Comparison of ENCODE assay signal across 21 cellular contexts in genomic region chr21:44442266-44443125, GRCh38. TPM values are rescaled to one million over a fixed set of nuclear protein-coding genes. Genes with fewer than 3 reads are reported as not detected.
DNase-seq lines count a peak whose midpoint lies in the region; ATAC-seq, FAIRE-seq and TF ChIP-seq lines count a peak whose summit lies in the region.
"Had no signal": no experiment of that assay in that cellular context is flagged by ENCODE, and none has a peak within 500 bp of the region (broad histone marks: within the 10 kb centered on the region; RNA-seq: fewer than 3 reads in every experiment).

No MANE protein-coding gene starts in this region.

- POLR2A ChIA-PET in K562 (lab: Yijun Ruan, JAX): interaction anchor here (0.6 to 2.7 kb wide), 2 partner anchors 10 to 161 kb away, joined by 3 to 15 read pairs; no protein-coding TSS in a partner anchor

- no TSS peak for BruUV-seq in K562 (replicated peaks; lab: Mats Ljungman, UMichigan)

- TF ChIP-seq EP300 in K562 (IDR thresholded peaks at IDR 0.05; ENCODE audit: low read length): no peak

- no peaks in the 10 kb centered on the region for H3K9me1 ChIP-seq in K562 (ENCODE audit: control insufficient read depth, insufficient read depth, low read length)

- WGBS in K562 (ENCODE audit: insufficient coverage, low coverage, missing lambda C conversion rate): 3% methylated on average over 18 of the region's 19 CpGs
- WGBS in aorta, 2 donors: 80 to 85% methylated on average over 19 of the region's 19 CpGs

- in situ Hi-C loops in K562 (cut with MboI): no loop called here

- H3K36me3 ChIP-seq in right atrium auricular region (no peaks in the 10 kb centered on the region), K562 (ENCODE audit: control insufficient read depth, insufficient read depth, low read length) (no peaks in the 10 kb centered on the region), lower lobe of right lung (no peaks in the 10 kb centered on the region), aorta (ENCODE audit: control insufficient read depth in 1 of 2, insufficient read depth in 2 of 2, low read length in 1 of 2) (no peaks in the 10 kb centered on the region)
- H3K36me3 ChIP-seq: Peyer's patch had no signal

- intact Hi-C loops in Right ventricle myocardium inferior (cut with DNase I): no loop called here
- intact Hi-C loops in K562 (cut with micrococcal nuclease): no loop called here
- intact Hi-C loops in lower lobe of right lung (cut with DNase I): no loop called here
- intact Hi-C loops in aorta (cut with DNase I): no loop called here

- H3K27ac ChIP-seq in right atrium auricular region: no peak overlapping the region
- no peak overlapping the region for H3K27ac ChIP-seq in K562 (ENCODE audit: extremely low read depth, low read depth, low read length)
- no peak overlapping the region for H3K27ac ChIP-seq in lower lobe of right lung
- H3K27ac ChIP-seq in aorta (ENCODE audit: low read depth in 1 of 2, low read length in 2 of 2): no peak overlapping the region
- H3K27ac ChIP-seq: Peyer's patch had no signal

- CTCF ChIA-PET in K562 (lab: Yijun Ruan, JAX; ENCODE audit: low intra/inter-chr PET ratio): interaction anchor here (0.6 kb wide), 1 partner anchor 358 kb away, joined by 3 read pairs; no protein-coding TSS in a partner anchor

- DNase-seq in Right ventricle myocardium inferior (ENCODE audit: missing footprints): peak; percentile 21
- DNase-seq in right atrium auricular region (ENCODE audit: low spot score): no peak
- no peak for DNase-seq in K562 (ENCODE audit: extremely low read depth in 1 of 4, low spot score in 3 of 4)
- DNase-seq in lower lobe of right lung: peak; percentile 27
- peak; percentile 44 to 61 for DNase-seq in aorta
- no peak for DNase-seq in T-helper 9 cell
- DNase-seq: DMS53; EL; MM.1S; NCI-H1092; NCI-H146; NCI-H2029 treated with DMSO at 0.1 percent for 48 hours; NCI-H2171; NCI-H446 treated with DMSO at 0.1 percent for 48 hours; NCI-H69; NK-92 treated with Interleukin-12 subunit alpha and Interleukin-12 subunit beta, amount 100 ng/mL, for 24 hours had no signal

- H4K20me1 ChIP-seq in K562 (replicated peaks; ENCODE audit: control insufficient read depth, insufficient read depth, low read length): peaks cover 5% of the 10 kb centered on the region; the same call in 1 of the 2 replicates

- TF ChIP-seq RAD21 in K562 (CRISPR knock-in tag; conservative IDR thresholded peaks at IDR 0.05 in 1 of 2, IDR thresholded peaks at IDR 0.05 in 1 of 2): no peak

- no peaks in the 10 kb centered on the region for H3K9me3 ChIP-seq in right atrium auricular region
- no peaks in the 10 kb centered on the region; the same call in 1 of the 2 replicates for H3K9me3 ChIP-seq in K562 (replicated peaks; ENCODE audit: control insufficient read depth, insufficient read depth, low read depth, low read length)
- no peaks in the 10 kb centered on the region for H3K9me3 ChIP-seq in lower lobe of right lung
- H3K9me3 ChIP-seq in aorta (ENCODE audit: control insufficient read depth, low read length): no peaks in the 10 kb centered on the region
- H3K9me3 ChIP-seq: Peyer's patch had no signal

- FAIRE-seq in K562 (lab: Jason Lieb, UNC): no peak
- FAIRE-seq: H1 had no signal

- H3K9ac ChIP-seq in K562 (ENCODE audit: insufficient read depth in 1 of 2, low read depth in 2 of 2, low read length in 2 of 2): no peak overlapping the region; a peak in 1 of 4 replicates

- TF ChIP-seq POLR2A in K562 (conservative IDR thresholded peaks at IDR 0.05): no peak
- no peak for TF ChIP-seq POLR2A in GM18505 (IDR thresholded peaks at IDR 0.05; ENCODE audit: borderline replicate concordance, extremely low read depth, insufficient read depth, insufficient read length)

- no peak overlapping the region for H3K4me2 ChIP-seq in K562 (ENCODE audit: insufficient read depth, low read length)

- no peak overlapping the region for H2AFZ ChIP-seq in K562 (ENCODE audit: low read depth, low read length)

- no peak for TF ChIP-seq CTCF in right atrium auricular region (IDR thresholded peaks at IDR 0.05)
- no peak for TF ChIP-seq CTCF in K562 (IDR thresholded peaks at IDR 0.05 in 2 of 3, conservative IDR thresholded peaks at IDR 0.05 in 1 of 3; ENCODE audit: insufficient read depth in 2 of 3, low read depth in 1 of 3, low read length in 3 of 3)
- TF ChIP-seq CTCF in lower lobe of right lung (IDR thresholded peaks at IDR 0.05): no peak

- no peaks in the 10 kb centered on the region for H3K4me1 ChIP-seq in right atrium auricular region
- peaks cover 0 to 25% of the 10 kb centered on the region in 2 experiments; a peak in 1 of 5 replicates for H3K4me1 ChIP-seq in K562 (replicated peaks in 1 of 2; ENCODE audit: control insufficient read depth in 2 of 2, insufficient read depth in 2 of 2, low read length in 2 of 2)
- no peaks in the 10 kb centered on the region for H3K4me1 ChIP-seq in lower lobe of right lung
- no peaks in the 10 kb centered on the region for H3K4me1 ChIP-seq in aorta (ENCODE audit: control insufficient read depth in 1 of 2, insufficient read depth in 2 of 2, low read length in 2 of 2)
- H3K4me1 ChIP-seq: Peyer's patch had no signal

- no peaks in the 10 kb centered on the region for H3K27me3 ChIP-seq in right atrium auricular region
- peaks cover 25 to 86% of the 10 kb centered on the region in 2 experiments for H3K27me3 ChIP-seq in K562 (ENCODE audit: control insufficient read depth in 2 of 2, insufficient read depth in 2 of 2, low read length in 2 of 2)
- peaks cover 4% of the 10 kb centered on the region for H3K27me3 ChIP-seq in lower lobe of right lung (ENCODE audit: low read depth)
- no peaks in the 10 kb centered on the region for H3K27me3 ChIP-seq in aorta (ENCODE audit: control insufficient read depth in 1 of 2, insufficient read depth in 2 of 2, low read length in 1 of 2)
- H3K27me3 ChIP-seq: Peyer's patch had no signal

- no peak overlapping the region for H3K4me3 ChIP-seq in right atrium auricular region
- no peak overlapping the region for H3K4me3 ChIP-seq in K562
- H3K4me3 ChIP-seq in lower lobe of right lung: no peak overlapping the region
- no peak overlapping the region for H3K4me3 ChIP-seq in aorta (ENCODE audit: low read length in 2 of 2)
- H3K4me3 ChIP-seq: Peyer's patch had no signal

- H3K79me2 ChIP-seq in K562 (ENCODE audit: control insufficient read depth, insufficient read depth, low read length): no peaks in the 10 kb centered on the region

- ATAC-seq in Right ventricle myocardium inferior (no peak), K562 (no peak), lower lobe of right lung (no peak), aorta (ENCODE audit: low FRiP score) (no peak), GM18505 (IDR thresholded peaks at IDR 0.05; ENCODE audit: unreplicated experiment) (no peak), GM21526 (IDR thresholded peaks at IDR 0.05; ENCODE audit: low FRiP score, unreplicated experiment) (no peak)

TF ChIP-seq in K562, 482 proteins besides CTCF, POLR2A, EP300 and RAD21 (continues in another document):
- TF ChIP-seq MXI1 (IDR thresholded peaks at IDR 0.05; ENCODE audit: low read depth, low read length): no peak
- TF ChIP-seq ZNF134 (CRISPR knock-in tag; conservative IDR thresholded peaks at IDR 0.05): no peak
- no peak for TF ChIP-seq GTF2B (IDR thresholded peaks at IDR 0.05; ENCODE audit: extremely low read depth, insufficient read length)

RNA-seq across cellular contexts. Expression of gene LRRC3, which starts 12.8 kb away (rescaled TPM):
- total RNA-seq in Right ventricle myocardium inferior (3.3 TPM), right atrium auricular region (1 to 10 TPM; 1.1 to 1.7 TPM), K562 (2014; rRNA removed) (not detected in 2 replicates), K562 (2014; rRNA removed; fragmentation: Illumina TruSeq; extraction: Trizol) (not detected in 2 replicates), K562 (2015; rRNA removed; fragmentation: Illumina TruSeq; extraction: Trizol) (not detected in 2 replicates), K562 (2021) (0.04 TPM in 2 replicates), lower lobe of right lung (4.0 TPM), aorta (1 to 10 TPM; 1.6 to 5.3 TPM)
- 0.07 and 0.25 TPM in 2 replicates for total RNA-seq in K562 (2011; cell fraction: chromatin; rRNA removed; ENCODE audit: low replicate concordance)
- total RNA-seq in K562 (2011; cell fraction: nucleolus; rRNA removed): 0.17 and 0.26 TPM in 2 replicates
- 0.07 and 0.15 TPM in 2 replicates for total RNA-seq in K562 (2011; cell fraction: nucleoplasm; rRNA removed)
- polyA plus RNA-seq in K562 (2011; rRNA removed) (0.03 and 0.04 TPM in 2 replicates), K562 (2014; fragmentation: Illumina TruSeq; extraction: Trizol) (not detected in 2 replicates), K562 (2014; fragmentation: Nextera tagmentation; extraction: Ambion mirVana) (not detected), K562 (2014; rRNA removed) (0.03 TPM in 1 of 2 replicates, not detected in the other), aorta (1 to 10 TPM in 1 of 2 donors, under 1 TPM in 1; 0.63 to 1.5 TPM)
- polyA plus RNA-seq in K562 (2011; cell fraction: cytosol; rRNA removed): 0.04 and 0.07 TPM in 2 replicates
- 0.03 and 0.04 TPM in 2 replicates for polyA plus RNA-seq in K562 (2011; cell fraction: nucleus; rRNA removed)
- polyA plus RNA-seq in K562 (2012): 0.03 and 0.04 TPM in 2 replicates
- 0.07 TPM in 1 of 2 replicates, not detected in the other for polyA minus RNA-seq in K562 (2011; rRNA and poly(A)+ RNA removed)
- polyA minus RNA-seq in K562 (2011; cell fraction: cytosol; rRNA and poly(A)+ RNA removed): not detected in 2 replicates
- polyA minus RNA-seq in K562 (2011; cell fraction: nucleus; rRNA and poly(A)+ RNA removed): under 0.01 and 0.13 TPM in 2 replicates
- total RNA-seq: LHCN-M2 had no signal

Comparison
In these comparisons a context has a peak if more than half of its experiments do, and no peak if none do; other contexts are left out.
1. DNase-seq: peak in Right ventricle myocardium inferior (single experiment), lower lobe of right lung (single experiment) and aorta (2 of 2); none in right atrium auricular region (single experiment), K562 (0 of 4) and T-helper 9 cell (single experiment).